Comparison of ENCODE assay signal across 27 cellular contexts in genomic region chr1:29869802-29870201, GRCh38.
"Had no signal": no experiment of that assay in that cellular context is flagged by ENCODE, and none has a peak within 500 bp of the region (broad histone marks: within the 10 kb centered on the region; RNA-seq: fewer than 3 reads in every experiment).

No MANE protein-coding gene starts in this region.

- H3K27ac ChIP-seq: colonic mucosa, dorsolateral prefrontal cortex, epithelial cell of prostate, esophagus muscularis mucosa, esophagus squamous epithelium, foreskin keratinocyte, gastrocnemius medialis, gastroesophageal sphincter, heart left ventricle, heart right ventricle had no signal

- H3K4me1 ChIP-seq: colonic mucosa, esophagus muscularis mucosa, esophagus squamous epithelium, foreskin keratinocyte, gastroesophageal sphincter, heart left ventricle had no signal

- ATAC-seq: effector memory CD8-positive, alpha-beta T cell; esophagus mucosa; foreskin keratinocyte; gastrocnemius medialis; gastroesophageal sphincter; heart left ventricle; heart right ventricle had no signal

- H3K27me3 ChIP-seq: colonic mucosa, foreskin keratinocyte, gastrocnemius medialis had no signal

- H3K4me3 ChIP-seq: colonic mucosa, dorsolateral prefrontal cortex, esophagus muscularis mucosa, esophagus squamous epithelium, gastrocnemius medialis, gastroesophageal sphincter, heart left ventricle, heart right ventricle had no signal

- DNase-seq: colonic mucosa; cortex of kidney; dermis blood vessel endothelial cell; dorsolateral prefrontal cortex; effector CD4-positive, alpha-beta T cell; effector CD8-positive, alpha-beta T cell; effector memory CD4-positive, alpha-beta T cell; effector memory CD8-positive, alpha-beta T cell; endodermal cell; erythroblast; esophagus squamous epithelium; foreskin fibroblast; foreskin keratinocyte; foreskin melanocyte; gastrocnemius medialis; glutamatergic neuron; head of caudate nucleus; heart left ventricle; heart right ventricle had no signal

- FAIRE-seq: colon, endometrium, endothelial cell of umbilical vein, frontal cortex had no signal

- H3K36me3 ChIP-seq: colonic mucosa, esophagus muscularis mucosa, esophagus squamous epithelium, gastrocnemius medialis, gastroesophageal sphincter, heart left ventricle had no signal

- H3K9me3 ChIP-seq: colonic mucosa, esophagus muscularis mucosa, esophagus squamous epithelium, gastrocnemius medialis, gastroesophageal sphincter had no signal
